9 cellular contexts compared by ENCODE assay signal in the genomic region with DNA sequence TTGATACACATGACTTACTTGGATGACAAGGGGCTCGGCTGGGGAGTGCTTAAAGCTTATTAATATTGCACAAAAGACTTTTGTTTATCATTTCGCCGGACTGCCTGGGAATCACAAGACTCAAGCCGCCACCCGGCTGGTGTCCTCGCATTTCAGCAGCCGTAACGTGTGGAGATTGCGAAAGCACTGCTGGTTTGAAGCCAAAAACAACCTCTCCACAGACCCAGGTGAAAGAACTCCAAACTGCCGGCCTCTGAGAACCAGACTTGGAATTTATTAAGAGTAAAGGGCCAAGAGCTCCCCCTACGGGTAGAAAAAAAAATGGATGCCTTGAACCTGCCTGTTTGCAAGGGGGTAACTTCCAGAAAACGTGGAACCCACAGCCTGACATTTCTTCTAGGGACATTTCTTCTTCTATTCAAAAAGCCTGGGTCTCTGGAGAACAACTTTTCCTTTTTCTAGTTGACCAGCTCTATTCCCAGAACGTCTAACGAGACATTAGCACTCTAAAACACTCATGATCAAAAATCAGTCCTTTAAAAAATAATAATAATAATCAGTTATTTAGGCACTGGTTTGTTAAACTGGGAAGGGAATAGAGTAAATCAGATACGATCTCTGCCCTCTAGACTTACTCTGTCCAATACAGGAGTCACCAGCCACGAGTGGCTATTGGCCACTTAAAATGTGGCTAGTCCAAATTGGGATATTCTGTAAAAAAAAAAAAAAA.
DNase-seq lines count a peak whose midpoint lies in the region; ATAC-seq, FAIRE-seq and TF ChIP-seq lines count a peak whose summit lies in the region.
"Had no signal": no experiment of that assay in that cellular context is flagged by ENCODE, and none has a peak within 500 bp of the region (broad histone marks: within the 10 kb centered on the region; RNA-seq: fewer than 3 reads in every experiment).

No MANE protein-coding gene starts in this region.

- H3K27ac ChIP-seq in cardiac muscle cell (no peak overlapping the region), trophoblast cell (ENCODE audit: low read depth, low read length) (no peak overlapping the region)

- WGBS in trophoblast cell (ENCODE audit: extremely low coverage, insufficient coverage, insufficient read length): no CpG with 5 or more reads among the region's 16 CpGs

- no peak overlapping the region for H3K14ac ChIP-seq in trophoblast cell (ENCODE audit: low read length)

- no peak overlapping the region for H4K91ac ChIP-seq in trophoblast cell (ENCODE audit: low read depth, low read length)

- H3K79me2 ChIP-seq in trophoblast cell (ENCODE audit: control insufficient read depth, insufficient read depth, low read length, poor library complexity): no peaks in the 10 kb centered on the region

- TF ChIP-seq CTCF in cardiac muscle cell (IDR thresholded peaks at IDR 0.05; ENCODE audit: low read depth, low read length): peak; percentile 82

- H3K4me1 ChIP-seq in adipocyte (ENCODE audit: control insufficient read depth, insufficient read depth, low read length): peaks cover 5% of the 10 kb centered on the region
- peaks cover 5% of the 10 kb centered on the region for H3K4me1 ChIP-seq in cardiac muscle cell (ENCODE audit: low read depth)
- H3K4me1 ChIP-seq in trophoblast cell (ENCODE audit: control insufficient read depth in 1 of 2, insufficient read depth in 2 of 2, low read length in 2 of 2): peaks cover 0 to 2% of the 10 kb centered on the region in 2 experiments

- H3K4me3 ChIP-seq in adipocyte (ENCODE audit: low read length) (peak overlapping the region; percentile 72), cardiac muscle cell (no peak overlapping the region), trophoblast cell (ENCODE audit: low read depth, low read length) (no peak overlapping the region)

- H4K12ac ChIP-seq in trophoblast cell (ENCODE audit: low read depth, low read length): no peak overlapping the region

- ATAC-seq in activated CD4-positive, CD25-positive, alpha-beta regulatory T cell treated with anti-CD3 and anti-CD28 coated beads, Interleukin-2, amount 50 U/mL, for 24 hours: no peak
- ATAC-seq in HG03097 (IDR thresholded peaks at IDR 0.05; ENCODE audit: low FRiP score, unreplicated experiment): no peak
- ATAC-seq: effector memory CD8-positive, alpha-beta T cell had no signal

- no peak overlapping the region for H3K23ac ChIP-seq in trophoblast cell (ENCODE audit: low read length)

- no peak overlapping the region for H2BK5ac ChIP-seq in trophoblast cell (ENCODE audit: low read depth, low read length, poor library complexity)

- peak; percentile 31 for DNase-seq in activated CD4-positive, CD25-positive, alpha-beta regulatory T cell treated with anti-CD3 and anti-CD28 coated beads, Interleukin-2, amount 50 U/mL, for 72 hours
- peak; percentile 88 for DNase-seq in HTR-8/SVneo (ENCODE audit: insufficient read length, low spot score)
- DNase-seq in NCI-H82 treated with DMSO at 0.1 percent for 48 hours (lab: John Stamatoyannopoulos, UW; ENCODE audit: unreplicated experiment): peak; percentile 68
- peak; percentile 94 for DNase-seq in adipocyte (ENCODE audit: low read depth)
- peak; percentile 90 to 97 for DNase-seq in cardiac muscle cell (ENCODE audit: low read depth in 1 of 2, low spot score in 1 of 2)
- DNase-seq in trophoblast cell: peak; percentile 92 to 95

- no peak overlapping the region for H4K8ac ChIP-seq in trophoblast cell (ENCODE audit: low read depth, low read length)

- H3K27me3 ChIP-seq in adipocyte (replicated peaks; ENCODE audit: control insufficient read depth, insufficient read depth, low read length) (no peaks in the 10 kb centered on the region), cardiac muscle cell (no peaks in the 10 kb centered on the region), trophoblast cell (ENCODE audit: insufficient read depth, low read length) (no peaks in the 10 kb centered on the region)

- no peaks in the 10 kb centered on the region for H3K9me3 ChIP-seq in adipocyte (ENCODE audit: control insufficient read depth, low read length)
- no peaks in the 10 kb centered on the region for H3K9me3 ChIP-seq in cardiac muscle cell (ENCODE audit: low read depth)
- no peaks in the 10 kb centered on the region for H3K9me3 ChIP-seq in trophoblast cell (ENCODE audit: insufficient read depth, low read depth, low read length)

- no peak overlapping the region for H3K4ac ChIP-seq in trophoblast cell (ENCODE audit: low read depth, low read length)

- H2BK12ac ChIP-seq in trophoblast cell (ENCODE audit: low read length): no peak overlapping the region

- H3K4me2 ChIP-seq in trophoblast cell (ENCODE audit: low read length): peak overlapping the region; percentile 2

- H3K36me3 ChIP-seq in adipocyte (ENCODE audit: control insufficient read depth, insufficient read depth, low read length, severe bottlenecking) (no peaks in the 10 kb centered on the region), cardiac muscle cell (no peaks in the 10 kb centered on the region), trophoblast cell (ENCODE audit: control insufficient read depth in 1 of 2, insufficient read depth in 2 of 2, low read length in 2 of 2) (no peaks in the 10 kb centered on the region)

- H3K18ac ChIP-seq in trophoblast cell (ENCODE audit: low read length): no peak overlapping the region

- no peak overlapping the region for H2BK120ac ChIP-seq in trophoblast cell (ENCODE audit: insufficient read depth, low read length, poor library complexity)

- H2AK5ac ChIP-seq in trophoblast cell (ENCODE audit: low read length): no peak overlapping the region

- peaks cover 1% of the 10 kb centered on the region for H3K79me1 ChIP-seq in trophoblast cell (ENCODE audit: low read length)

- H3K9ac ChIP-seq in adipocyte (ENCODE audit: low read length) (peak overlapping the region; percentile 54), trophoblast cell (ENCODE audit: low read length) (no peak overlapping the region)

- H2AFZ ChIP-seq in trophoblast cell (ENCODE audit: insufficient read depth, low read length, poor library complexity): no peak overlapping the region

- peak; percentile 51 for FAIRE-seq in HTR-8/SVneo (lab: Jason Lieb, UNC)

Comparison
In these comparisons a context has a peak if more than half of its experiments do, and no peak if none do; other contexts are left out.
1. DNase-seq: peak in every context shown above with its lines; median percentile 94 in adipocyte; 94 in cardiac muscle cell; 94 in trophoblast cell; 88 in HTR-8/SVneo; 68 in NCI-H82 treated with DMSO at 0.1 percent for 48 hours; 31 in activated CD4-positive, CD25-positive, alpha-beta regulatory T cell treated with anti-CD3 and anti-CD28 coated beads, Interleukin-2, amount 50 U/mL, for 72 hours.